ENCODE assay signal across 25 cellular contexts in the genomic region with DNA sequence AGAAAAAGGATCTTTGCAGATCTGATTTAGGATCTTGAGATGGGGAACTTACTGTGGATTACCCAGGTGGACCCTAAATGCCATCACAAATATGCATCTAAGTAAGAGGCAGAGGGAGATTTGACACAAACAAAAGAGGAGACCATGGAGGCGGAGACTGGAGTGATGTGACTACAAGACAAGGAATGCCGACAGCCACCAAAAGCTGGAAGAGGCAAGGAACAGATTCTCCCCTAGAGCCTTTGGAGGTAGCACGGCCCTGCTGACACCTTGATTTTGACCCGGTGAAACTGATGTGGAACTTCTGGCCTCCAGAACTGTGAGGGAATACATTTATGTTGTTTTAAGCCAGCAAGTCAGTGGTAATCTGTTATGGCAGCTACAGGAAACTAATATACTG. TPM values are rescaled to one million over a fixed set of nuclear protein-coding genes. Genes with fewer than 3 reads are reported as not detected.
A peak's percentile ranks its signal among the peaks of the same experiment; 100 is the strongest.
DNase-seq lines count a peak whose midpoint lies in the region; ATAC-seq and TF ChIP-seq lines count a peak whose summit lies in the region.
"Had no signal": no experiment of that assay in that cellular context is flagged by ENCODE, and none has a peak within 500 bp of the region (broad histone marks: within the 10 kb centered on the region; RNA-seq: fewer than 3 reads in every experiment).

No MANE protein-coding gene starts in this region.

- H3K4me3 Mint-ChIP-seq in CD4-positive, CD25-positive, alpha-beta regulatory T cell, result peak overlapping the region; percentile 50 to 81 (median 66)
- peak overlapping the region; percentile 56 for H3K4me3 Mint-ChIP-seq in activated CD8-positive, alpha-beta T cell treated with anti-CD3 and anti-CD28 coated beads, Interleukin-2, amount 10 ng/mL, durations not matched to agents 7 days and 5 days
- H3K4me3 Mint-ChIP-seq in naive thymus-derived CD4-positive, alpha-beta T cell, result peak overlapping the region; percentile 68 to 86 (median 82)
- H3K4me3 Mint-ChIP-seq: CD14-positive monocyte had no signal

- H3K4me3 ChIP-seq in CD4-positive, CD25-positive, alpha-beta regulatory T cell (ENCODE audit: low read depth, low read length), result no peak overlapping the region
- peak overlapping the region; percentile 14 for H3K4me3 ChIP-seq in naive thymus-derived CD4-positive, alpha-beta T cell (ENCODE audit: low read length)
- H3K4me3 ChIP-seq in gastroesophageal sphincter, result no peak overlapping the region
- H3K4me3 ChIP-seq: dorsolateral prefrontal cortex, PC-9, skin epidermis, testis, uterus had no signal

- H3K36me3 Mint-ChIP-seq in CD4-positive, CD25-positive, alpha-beta regulatory T cell, result no peaks in the 10 kb centered on the region
- H3K36me3 Mint-ChIP-seq in activated CD8-positive, alpha-beta T cell treated with anti-CD3 and anti-CD28 coated beads, Interleukin-2, amount 10 ng/mL, durations not matched to agents 7 days and 5 days (ENCODE audit: low read depth), result peaks cover 16% of the 10 kb centered on the region
- peaks cover 0 to 6% (median 0%) of the 10 kb centered on the region in 5 donors for H3K36me3 Mint-ChIP-seq in naive thymus-derived CD4-positive, alpha-beta T cell
- H3K36me3 Mint-ChIP-seq: CD14-positive monocyte had no signal

- intact Hi-C loops in naive thymus-derived CD4-positive, alpha-beta T cell (cut with micrococcal nuclease), result loop anchor here in 1 of 2 donors (2.0 to 10.0 kb wide), 4 partner anchors 46 to 172 kb away; a partner anchor contains a TSS

- peaks cover 5% of the 10 kb centered on the region for H3K27me3 Mint-ChIP-seq in CD4-positive, CD25-positive, alpha-beta regulatory T cell
- no peaks in the 10 kb centered on the region for H3K27me3 Mint-ChIP-seq in activated CD8-positive, alpha-beta T cell treated with anti-CD3 and anti-CD28 coated beads, Interleukin-2, amount 10 ng/mL, durations not matched to agents 7 days and 5 days (ENCODE audit: low read depth)
- H3K27me3 Mint-ChIP-seq in naive thymus-derived CD4-positive, alpha-beta T cell, result peaks cover 0 to 11% (median 0%) of the 10 kb centered on the region in 5 donors

- WGBS in gastroesophageal sphincter (ENCODE audit: low coverage in 1 of 2), 2 donors, result 87 to 98% methylated on average over 3 to 4 of the region's 4 CpGs

- no peaks in the 10 kb centered on the region for H3K36me3 ChIP-seq in CD4-positive, CD25-positive, alpha-beta regulatory T cell (ENCODE audit: control insufficient read depth, insufficient read depth, low read length)
- H3K36me3 ChIP-seq in naive thymus-derived CD4-positive, alpha-beta T cell (ENCODE audit: control insufficient read depth in 2 of 3, insufficient read depth in 3 of 3, low read length in 3 of 3), result no peaks in the 10 kb centered on the region
- no peaks in the 10 kb centered on the region for H3K36me3 ChIP-seq in gastroesophageal sphincter
- H3K36me3 ChIP-seq: uterus had no signal

- no peak for TF ChIP-seq EP300 in gastroesophageal sphincter (IDR thresholded peaks at IDR 0.05)

- TF ChIP-seq CTCF in gastroesophageal sphincter (IDR thresholded peaks at IDR 0.05), result no peak

- POLR2A ChIA-PET in activated CD8-positive, alpha-beta T cell treated with anti-CD3 and anti-CD28 coated beads, Interleukin-2, amount 10 ng/mL, durations not matched to agents 7 days and 5 days (lab: Charles Lee), result no interaction called here
- POLR2A ChIA-PET in naive thymus-derived CD4-positive, alpha-beta T cell (lab: Charles Lee), result interaction anchor here (1.0 to 2.0 kb wide), 8 partner anchors 8 to 140 kb away, joined by 3 to 9 read pairs (median 4); no protein-coding TSS in a partner anchor

- H3K9me3 Mint-ChIP-seq in CD4-positive, CD25-positive, alpha-beta regulatory T cell, result peaks cover 0 to 6% (median 0%) of the 10 kb centered on the region in 7 donors
- H3K9me3 Mint-ChIP-seq in activated CD8-positive, alpha-beta T cell treated with anti-CD3 and anti-CD28 coated beads, Interleukin-2, amount 10 ng/mL, durations not matched to agents 7 days and 5 days (ENCODE audit: insufficient read depth), result peaks cover 8% of the 10 kb centered on the region
- peaks cover 0 to 24% (median 6%) of the 10 kb centered on the region in 11 donors for H3K9me3 Mint-ChIP-seq in naive thymus-derived CD4-positive, alpha-beta T cell

- TF ChIP-seq POLR2A in gastroesophageal sphincter (IDR thresholded peaks at IDR 0.05), result no peak

- H3K9me3 ChIP-seq in CD4-positive, CD25-positive, alpha-beta regulatory T cell (ENCODE audit: control insufficient read depth in 2 of 2, low read length in 2 of 2), result no peaks in the 10 kb centered on the region
- peaks cover 0 to 13% (median 0%) of the 10 kb centered on the region in 3 experiments for H3K9me3 ChIP-seq in naive thymus-derived CD4-positive, alpha-beta T cell (ENCODE audit: control insufficient read depth in 2 of 3, low read length in 3 of 3)
- H3K9me3 ChIP-seq in gastroesophageal sphincter, result no peaks in the 10 kb centered on the region
- H3K9me3 ChIP-seq: testis, uterus had no signal

- peaks cover 30 to 78% (median 50%) of the 10 kb centered on the region in 4 donors for H3K4me1 Mint-ChIP-seq in CD4-positive, CD25-positive, alpha-beta regulatory T cell
- H3K4me1 Mint-ChIP-seq in activated CD8-positive, alpha-beta T cell treated with anti-CD3 and anti-CD28 coated beads, Interleukin-2, amount 10 ng/mL, durations not matched to agents 7 days and 5 days (ENCODE audit: low read depth), result peaks cover 44% of the 10 kb centered on the region
- H3K4me1 Mint-ChIP-seq in naive thymus-derived CD4-positive, alpha-beta T cell, result peaks cover 4 to 88% (median 61%) of the 10 kb centered on the region in 7 donors

- H3K27ac Mint-ChIP-seq in CD4-positive, CD25-positive, alpha-beta regulatory T cell, result peak overlapping the region; percentile 59 to 91 (median 86)
- H3K27ac Mint-ChIP-seq in activated CD8-positive, alpha-beta T cell treated with anti-CD3 and anti-CD28 coated beads, Interleukin-2, amount 10 ng/mL, durations not matched to agents 7 days and 5 days, result peak overlapping the region; percentile 88
- peak overlapping the region in 7 of 9 donors; percentile 89 to 97 (median 93) for H3K27ac Mint-ChIP-seq in naive thymus-derived CD4-positive, alpha-beta T cell
- H3K27ac Mint-ChIP-seq: CD14-positive monocyte had no signal

- ATAC-seq in CD4-positive, CD25-positive, alpha-beta regulatory T cell (ENCODE audit: low read depth in 2 of 2), result no peak
- ATAC-seq in activated CD8-positive, alpha-beta T cell treated with anti-CD3 and anti-CD28 coated beads, Interleukin-2, amount 10 ng/mL, durations not matched to agents 7 days and 5 days, result no peak
- no peak for ATAC-seq in naive thymus-derived CD4-positive, alpha-beta T cell
- no peak for ATAC-seq in HG03432 (IDR thresholded peaks at IDR 0.05; ENCODE audit: unreplicated experiment)
- ATAC-seq in gastroesophageal sphincter, result no peak
- ATAC-seq: left cardiac atrium had no signal

- peaks cover 47% of the 10 kb centered on the region for H3K4me1 ChIP-seq in CD4-positive, CD25-positive, alpha-beta regulatory T cell (ENCODE audit: control insufficient read depth, insufficient read depth, low read length, poor library complexity, severe bottlenecking)
- peaks cover 55 to 74% of the 10 kb centered on the region in 2 donors for H3K4me1 ChIP-seq in naive thymus-derived CD4-positive, alpha-beta T cell (ENCODE audit: control insufficient read depth in 2 of 2, insufficient read depth in 2 of 2, low read length in 2 of 2)
- peaks cover 0 to 77% (median 4%) of the 10 kb centered on the region in 3 donors for H3K4me1 ChIP-seq in gastroesophageal sphincter
- H3K4me1 ChIP-seq: testis, uterus had no signal

- CTCF ChIA-PET in activated CD8-positive, alpha-beta T cell treated with anti-CD3 and anti-CD28 coated beads, Interleukin-2, amount 10 ng/mL, durations not matched to agents 7 days and 5 days (lab: Charles Lee), result interaction anchor here (1.4 to 1.8 kb wide), 2 partner anchors 11 to 61 kb away, joined by 4 to 6 read pairs; no protein-coding TSS in a partner anchor
- CTCF ChIA-PET in naive thymus-derived CD4-positive, alpha-beta T cell (lab: Charles Lee), result interaction anchor here (1.2 kb wide), 1 partner anchor 61 kb away, joined by 8 read pairs; no protein-coding TSS in a partner anchor

- DNase-seq in CD4-positive, CD25-positive, alpha-beta regulatory T cell, result no peak
- DNase-seq in Daoy (ENCODE audit: low read depth) (peak; percentile 9), NCI-H2107 treated with DMSO at 0.1 percent for 48 hours (lab: John Stamatoyannopoulos, UW; ENCODE audit: unreplicated experiment) (no peak)
- DNase-seq in activated CD8-positive, alpha-beta T cell treated with anti-CD3 and anti-CD28 coated beads, Interleukin-2, amount 10 ng/mL, durations not matched to agents 7 days and 5 days, result no peak
- no peak for DNase-seq in naive thymus-derived CD4-positive, alpha-beta T cell
- DNase-seq: activated CD4-positive, CD25-positive, alpha-beta regulatory T cell treated with anti-CD3 and anti-CD28 coated beads, Interleukin-2, amount 50 U/mL, for 72 hours; activated naive CD4-positive, alpha-beta T cell treated with anti-CD3 and anti-CD28 coated beads, Interleukin-2, amount 50 U/mL, for 16 hours; activated T-cell treated with anti-CD3 and anti-CD28 coated beads, Interleukin-2, amount 50 U/mL, for 4 hours; central memory CD4-positive, alpha-beta T cell; dorsolateral prefrontal cortex; GF-D8; glutamatergic neuron; left cardiac atrium; NCI-H524; nucleus accumbens; PC-9; SHP77 treated with DMSO at 0.1 percent for 48 hours; stimulated activated CD4-positive, alpha-beta T cell treated with anti-CD3 and anti-CD28 coated beads, Interleukin-2, amount 100 ng/mL, for 48 hours; testis; uterus had no signal

- H3K27me3 ChIP-seq in CD4-positive, CD25-positive, alpha-beta regulatory T cell (ENCODE audit: control insufficient read depth, insufficient read depth, low read length), result no peaks in the 10 kb centered on the region
- no peaks in the 10 kb centered on the region for H3K27me3 ChIP-seq in naive thymus-derived CD4-positive, alpha-beta T cell (ENCODE audit: control insufficient read depth in 2 of 2, insufficient read depth in 2 of 2, low read length in 2 of 2)
- H3K27me3 ChIP-seq in gastroesophageal sphincter, result no peaks in the 10 kb centered on the region
- H3K27me3 ChIP-seq: dorsolateral prefrontal cortex, testis, uterus had no signal

- H3K27ac ChIP-seq in CD4-positive, CD25-positive, alpha-beta regulatory T cell (ENCODE audit: insufficient read depth, low read length, poor library complexity, severe bottlenecking), result no peak overlapping the region
- peak overlapping the region; percentile 70 for H3K27ac ChIP-seq in naive thymus-derived CD4-positive, alpha-beta T cell (ENCODE audit: low read depth, low read length)
- H3K27ac ChIP-seq in gastroesophageal sphincter, result no peak overlapping the region
- H3K27ac ChIP-seq: dorsolateral prefrontal cortex, PC-9, testis, uterus had no signal

RNA-seq across cellular contexts. Expression of a gene that starts 44.0 kb away (rescaled TPM):
- total RNA-seq in CD4-positive, CD25-positive, alpha-beta regulatory T cell, result not detected
- polyA plus RNA-seq in CD4-positive, CD25-positive, alpha-beta regulatory T cell, result not detected
- total RNA-seq in Daoy (2014; rRNA removed; shearing (Covaris generic)), result 0.11 TPM in 1 of 2 replicates, not detected in the other
- total RNA-seq in activated CD8-positive, alpha-beta T cell treated with anti-CD3 and anti-CD28 coated beads, Interleukin-2, amount 10 ng/mL, durations not matched to agents 7 days and 5 days, result not detected
- total RNA-seq in naive thymus-derived CD4-positive, alpha-beta T cell, result under 1 TPM in 2 of 5 experiments, not detected in 3; 0.20 to 0.24 TPM
- polyA plus RNA-seq in naive thymus-derived CD4-positive, alpha-beta T cell, result under 1 TPM in 1 of 2 donors, not detected in 1; 0.21 TPM
- 10 to 100 TPM; 11.5 to 49.3 (median 24.2) TPM for total RNA-seq in gastroesophageal sphincter
- total RNA-seq: activated T-cell treated with anti-CD3 and anti-CD28 coated beads, Interleukin-2, amount 50 U/mL, for 4 hours; MCF 10A; PC-9 had no signal
- polyA plus RNA-seq: CD14-positive monocyte had no signal

Comparison
In these comparisons a context has a peak if more than half of its experiments do, and no peak if none do; other contexts are left out.
1. RNA of a gene that starts 44.0 kb away (total RNA-seq): 11.5 to 49.3 TPM in gastroesophageal sphincter; 0.20 to 0.24 TPM in naive thymus-derived CD4-positive, alpha-beta T cell, 0.11 TPM in Daoy, not detected in activated CD8-positive, alpha-beta T cell treated with anti-CD3 and anti-CD28 coated beads, Interleukin-2, amount 10 ng/mL, durations not matched to agents 7 days and 5 days and not detected in CD4-positive, CD25-positive, alpha-beta regulatory T cell (single experiment); every median in the first group is over 10 times any median in the second.
2. Peak in every context shown above with its lines, with median percentiles within 50 percentile points of each other: H3K27ac Mint-ChIP-seq and H3K4me3 Mint-ChIP-seq.